In genomic region chr22:24503851-24504170, GRCh38 we compare ENCODE assay signal across 22 cellular contexts. TPM values are rescaled to one million over a fixed set of nuclear protein-coding genes. Genes with fewer than 3 reads are reported as not detected.
DNase-seq lines count a peak whose midpoint lies in the region; ATAC-seq, FAIRE-seq and TF ChIP-seq lines count a peak whose summit lies in the region.
"Had no signal": no experiment of that assay in that cellular context is flagged by ENCODE, and none has a peak within 500 bp of the region (broad histone marks: within the 10 kb centered on the region; RNA-seq: fewer than 3 reads in every experiment).

No MANE protein-coding gene starts in this region.

- H3K9me2 ChIP-seq in Loucy (replicated peaks; ENCODE audit: low read depth, low read length), result no peaks in the 10 kb centered on the region

- peak overlapping the region; percentile 99 for H3K27ac ChIP-seq in HepG2 (ENCODE audit: extremely low read length, insufficient read depth, low read length)
- H3K27ac ChIP-seq: PC-9, SK-N-MC, suprapubic skin, upper lobe of right lung had no signal

- peak overlapping the region; percentile 28 to 84 for H3K27ac Mint-ChIP-seq in natural killer cell treated with Interleukin-12 subunit alpha and Interleukin-12 subunit beta and Interleukin-15 and Interleukin-18, amount 100 ng/mL, for 72 hours
- peak overlapping the region in 1 of 2 donors; percentile 3 for H3K27ac Mint-ChIP-seq in natural killer cell
- H3K27ac Mint-ChIP-seq: activated T-cell treated with anti-CD3 and anti-CD28 coated beads, Interleukin-2, amount 50 U/mL, for 24 hours; CD4-positive, CD25-positive, alpha-beta regulatory T cell had no signal

- H3K4me1 ChIP-seq in Loucy (ENCODE audit: insufficient read depth, low read length, poor library complexity, severe bottlenecking) (peaks cover 49% of the 10 kb centered on the region), HepG2 (ENCODE audit: insufficient read depth, low read length) (peaks cover 100% of the 10 kb centered on the region)

- peaks cover 26 to 30% of the 10 kb centered on the region in 2 donors for H3K4me1 Mint-ChIP-seq in natural killer cell treated with Interleukin-12 subunit alpha and Interleukin-12 subunit beta and Interleukin-15 and Interleukin-18, amount 100 ng/mL, for 72 hours (ENCODE audit: low read depth in 2 of 2)
- H3K4me1 Mint-ChIP-seq in natural killer cell, result peaks cover 8 to 11% of the 10 kb centered on the region in 2 donors

- POLR2A ChIA-PET in HepG2 (lab: Yijun Ruan, JAX), result interaction anchor here (1.7 to 2.2 kb wide), 2 partner anchors 10 to 83 kb away, joined by 3 to 12 read pairs; no protein-coding TSS in a partner anchor

- no peaks in the 10 kb centered on the region for H3K79me2 ChIP-seq in Loucy (ENCODE audit: insufficient read depth, low read length)
- H3K79me2 ChIP-seq in HepG2 (ENCODE audit: insufficient read depth, low read length), result no peaks in the 10 kb centered on the region

- no peaks in the 10 kb centered on the region for H3K36me3 ChIP-seq in Loucy (ENCODE audit: insufficient read depth, low read length)
- H3K36me3 ChIP-seq in HepG2 (replicated peaks in 1 of 2; ENCODE audit: control insufficient read depth in 1 of 2, insufficient read depth in 2 of 2, low read length in 2 of 2), result no peaks in the 10 kb centered on the region
- H3K36me3 ChIP-seq: suprapubic skin, upper lobe of right lung had no signal

- no peak for FAIRE-seq in HepG2 (lab: Jason Lieb, UNC)
- FAIRE-seq: D721Med had no signal

- no peak overlapping the region for H3K4me3 ChIP-seq in Loucy (ENCODE audit: low read length, poor library complexity, severe bottlenecking)
- H3K4me3 ChIP-seq in HepG2 (replicated peaks in 1 of 3; ENCODE audit: insufficient read depth in 1 of 3, low read depth in 2 of 3, low read length in 3 of 3), result no peak overlapping the region
- H3K4me3 ChIP-seq: PC-9, SK-N-MC, suprapubic skin, upper lobe of right lung had no signal

- H3K4me3 Mint-ChIP-seq in natural killer cell treated with Interleukin-12 subunit alpha and Interleukin-12 subunit beta and Interleukin-15 and Interleukin-18, amount 100 ng/mL, for 72 hours, result peak overlapping the region; percentile 23
- H3K4me3 Mint-ChIP-seq in natural killer cell, result no peak overlapping the region
- H3K4me3 Mint-ChIP-seq: activated T-cell treated with anti-CD3 and anti-CD28 coated beads, Interleukin-2, amount 50 U/mL, for 24 hours; CD4-positive, CD25-positive, alpha-beta regulatory T cell; effector memory CD8-positive, alpha-beta T cell; immature natural killer cell had no signal

- in situ Hi-C loops in HepG2 (cut with HindIII; ENCODE audit: extremely low pct_ligation_motif_present, low pct_unique_long_range_greater_than_20kb), result no loop called here

- H3K9ac ChIP-seq in Loucy (ENCODE audit: low read depth, low read length, poor library complexity, severe bottlenecking) (peak overlapping the region; percentile 46), HepG2 (ENCODE audit: insufficient read depth, low read depth, low read length) (no peak overlapping the region)

- H3K9me3 Mint-ChIP-seq in natural killer cell treated with Interleukin-12 subunit alpha and Interleukin-12 subunit beta and Interleukin-15 and Interleukin-18, amount 100 ng/mL, for 72 hours, result no peaks in the 10 kb centered on the region
- no peaks in the 10 kb centered on the region for H3K9me3 Mint-ChIP-seq in natural killer cell
- H3K9me3 Mint-ChIP-seq: activated T-cell treated with anti-CD3 and anti-CD28 coated beads, Interleukin-2, amount 50 U/mL, for 24 hours; CD4-positive, CD25-positive, alpha-beta regulatory T cell; effector memory CD8-positive, alpha-beta T cell; immature natural killer cell had no signal

- TF ChIP-seq CTCF in natural killer cell (IDR thresholded peaks at IDR 0.05) (no peak), Loucy (conservative IDR thresholded peaks at IDR 0.05; ENCODE audit: low read length) (no peak), HepG2 (CRISPR knock-in tag; IDR thresholded peaks at IDR 0.05) (no peak)

- H2AFZ ChIP-seq in Loucy (ENCODE audit: low read length) (peak overlapping the region; percentile 5; the same call in 1 of the 2 replicates), HepG2 (ENCODE audit: low read length) (no peak overlapping the region)
- H2AFZ ChIP-seq: PC-9 had no signal

- CTCF ChIA-PET in HepG2 (lab: Yijun Ruan, JAX; ENCODE audit: low intra/inter-chr PET ratio, low total read pairs), result no interaction called here

- H3K9me3 ChIP-seq in Loucy (ENCODE audit: insufficient read depth, low read depth, low read length), result no peaks in the 10 kb centered on the region
- no peaks in the 10 kb centered on the region for H3K9me3 ChIP-seq in HepG2 (ENCODE audit: low read length)
- H3K9me3 ChIP-seq: suprapubic skin, upper lobe of right lung had no signal

- no peak for TF ChIP-seq EP300 in HepG2 (IDR thresholded peaks at IDR 0.05; ENCODE audit: low read depth in 2 of 2, low read length in 2 of 2)
- TF ChIP-seq EP300 in HepG2 (CRISPR knock-in tag; IDR thresholded peaks at IDR 0.05; ENCODE audit: borderline replicate concordance), result no peak

- H4K20me1 ChIP-seq in Loucy (ENCODE audit: insufficient read depth, low read length, poor library complexity, severe bottlenecking) (no peaks in the 10 kb centered on the region), HepG2 (ENCODE audit: insufficient read depth, low read length) (no peaks in the 10 kb centered on the region)

- DNase-seq in natural killer cell treated with Interleukin-12 subunit alpha and Interleukin-12 subunit beta and Interleukin-15 and Interleukin-18, amount 100 ng/mL, for 72 hours (ENCODE audit: low spot score), result no peak
- DNase-seq in natural killer cell, result no peak
- DNase-seq in HepG2 (ENCODE audit: low spot score), result no peak
- DNase-seq in activated effector memory CD4-positive, alpha-beta T cell treated with Interleukin-2 at 50 U/mL for 16 hours, result no peak
- DNase-seq in NCI-H2227 (lab: John Stamatoyannopoulos, UW; ENCODE audit: unreplicated experiment), result no peak
- no peak for DNase-seq in D341Med (ENCODE audit: low spot score)
- DNase-seq in NCI-H2107 (lab: John Stamatoyannopoulos, UW), result no peak
- DNase-seq: activated gamma-delta T cell, cortex of kidney, NCI-H524 treated with DMSO at 0.1 percent for 48 hours, upper lobe of right lung had no signal

- H3K27me3 Mint-ChIP-seq in natural killer cell treated with Interleukin-12 subunit alpha and Interleukin-12 subunit beta and Interleukin-15 and Interleukin-18, amount 100 ng/mL, for 72 hours, result no peaks in the 10 kb centered on the region
- H3K27me3 Mint-ChIP-seq in natural killer cell (ENCODE audit: low read depth in 2 of 2), result peaks cover 0 to 3% of the 10 kb centered on the region in 2 donors
- H3K27me3 Mint-ChIP-seq: activated T-cell treated with anti-CD3 and anti-CD28 coated beads, Interleukin-2, amount 50 U/mL, for 24 hours; effector memory CD8-positive, alpha-beta T cell had no signal

- H3K4me2 ChIP-seq in Loucy (ENCODE audit: low read depth, low read length, poor library complexity, severe bottlenecking) (peak overlapping the region; percentile 37), HepG2 (ENCODE audit: low read depth, low read length) (no peak overlapping the region)
- H3K4me2 ChIP-seq: PC-9 had no signal

- peak in 1 of 2 donors; percentile 38 for ATAC-seq in natural killer cell treated with Interleukin-12 subunit alpha and Interleukin-12 subunit beta and Interleukin-15 and Interleukin-18, amount 100 ng/mL, for 72 hours
- ATAC-seq in natural killer cell (no peak), HepG2 (no peak)

- WGBS in HepG2 (ENCODE audit: low lambda C conversion rate), result 94% methylated on average over 2 of the region's 4 CpGs

- no peak for TF ChIP-seq POLR2A in HepG2 (IDR thresholded peaks at IDR 0.05; ENCODE audit: insufficient read depth in 1 of 2, low read depth in 2 of 2, low read length in 2 of 2)

- H3K36me3 Mint-ChIP-seq in natural killer cell treated with Interleukin-12 subunit alpha and Interleukin-12 subunit beta and Interleukin-15 and Interleukin-18, amount 100 ng/mL, for 72 hours, result no peaks in the 10 kb centered on the region
- no peaks in the 10 kb centered on the region for H3K36me3 Mint-ChIP-seq in natural killer cell
- H3K36me3 Mint-ChIP-seq: CD4-positive, CD25-positive, alpha-beta regulatory T cell; immature natural killer cell had no signal

- no TSS peak for BruUV-seq in HepG2 (replicated peaks; lab: Mats Ljungman, UMichigan)

- TF ChIP-seq RAD21 in HepG2 (CRISPR knock-in tag; IDR thresholded peaks at IDR 0.05), result no peak

- H3F3A ChIP-seq in Loucy (ENCODE audit: low read depth), result no peaks in the 10 kb centered on the region

- intact Hi-C loops in natural killer cell (cut with micrococcal nuclease) (loop anchor here (2.0 kb wide), 1 partner anchor 81 kb away; no protein-coding TSS in a partner anchor), HepG2 (cut with micrococcal nuclease; ENCODE audit: unreplicated experiment) (loop anchor here (5.0 to 10.0 kb wide), 2 partner anchors 82 to 229 kb away; partner anchors contain the start of gene SPECC1L)

- no peaks in the 10 kb centered on the region for H3K27me3 ChIP-seq in Loucy (ENCODE audit: insufficient read depth, low read length, poor library complexity, severe bottlenecking)
- H3K27me3 ChIP-seq in HepG2 (ENCODE audit: control insufficient read depth in 1 of 2, insufficient read depth in 2 of 2, low read length in 2 of 2), result no peaks in the 10 kb centered on the region
- H3K27me3 ChIP-seq: upper lobe of right lung had no signal

RNA-seq across cellular contexts. Expression of gene UPB1, which starts 8.7 kb away (rescaled TPM):
- total RNA-seq in natural killer cell treated with Interleukin-12 subunit alpha and Interleukin-12 subunit beta and Interleukin-15 and Interleukin-18, amount 100 ng/mL, for 72 hours, result 1 to 10 TPM in 1 of 2 donors, under 1 TPM in 1; 0.84 to 1.9 TPM
- total RNA-seq in natural killer cell (1 to 10 TPM in 1 of 3 donors, under 1 TPM in 2; 0.33 to 1.6 (median 0.50) TPM), HepG2 (2016; rRNA removed; fragmentation: Illumina TruSeq; extraction: Trizol) (0.60 and 1.2 TPM in 2 replicates)
- total RNA-seq in HepG2 (2016; cell fraction: cytosol; rRNA removed; fragmentation: Illumina TruSeq; extraction: Trizol; ENCODE audit: low read depth), result 0.53 and 0.61 TPM in 2 replicates
- 0.43 and 0.89 TPM in 2 replicates for total RNA-seq in HepG2 (2016; cell fraction: insoluble cytoplasmic fraction; rRNA removed; fragmentation: Illumina TruSeq; extraction: Trizol)
- total RNA-seq in HepG2 (2016; cell fraction: membrane; rRNA removed; fragmentation: Illumina TruSeq; extraction: Trizol), result 0.90 and 0.96 TPM in 2 replicates
- total RNA-seq in HepG2 (2016; cell fraction: nucleus; rRNA removed; fragmentation: Illumina TruSeq; extraction: Trizol), result 1.0 and 1.1 TPM in 2 replicates
- 0.38 and 0.59 TPM in 2 replicates for polyA plus RNA-seq in HepG2 (2011; rRNA removed)
- polyA plus RNA-seq in HepG2 (2011; cell fraction: cytosol; rRNA removed), result 0.24 and 0.28 TPM in 2 replicates
- polyA plus RNA-seq in HepG2 (2011; cell fraction: nucleus; rRNA removed), result 0.84 and 1.1 TPM in 2 replicates
- 0.49 and 1.2 TPM in 2 replicates for polyA plus RNA-seq in HepG2 (2012)
- polyA plus RNA-seq in HepG2 (2016; cell fraction: cytosol; fragmentation: Illumina TruSeq; extraction: Trizol; ENCODE audit: low read depth), result 0.42 and 0.53 TPM in 2 replicates
- 0.80 and 0.84 TPM in 2 replicates for polyA plus RNA-seq in HepG2 (2016; cell fraction: insoluble cytoplasmic fraction; fragmentation: Illumina TruSeq; extraction: Trizol; ENCODE audit: low read depth)
- polyA plus RNA-seq in HepG2 (2016; cell fraction: membrane; fragmentation: Illumina TruSeq; extraction: Trizol; ENCODE audit: low read depth), result 0.63 and 0.65 TPM in 2 replicates
- polyA plus RNA-seq in HepG2 (2016; cell fraction: nucleus; fragmentation: Illumina TruSeq; extraction: Trizol; ENCODE audit: insufficient read depth, low read depth), result 1.5 and 1.6 TPM in 2 replicates
- polyA minus RNA-seq in HepG2 (2011; rRNA and poly(A)+ RNA removed; ENCODE audit: low replicate concordance), result 0.05 and 0.22 TPM in 2 replicates
- not detected in 2 replicates for polyA minus RNA-seq in HepG2 (2011; cell fraction: cytosol; rRNA and poly(A)+ RNA removed)
- polyA minus RNA-seq in HepG2 (2011; cell fraction: nucleus; rRNA and poly(A)+ RNA removed), result 0.77 and 0.99 TPM in 2 replicates
- total RNA-seq: Daoy, MCF 10A had no signal
- polyA plus RNA-seq: CD4-positive, CD25-positive, alpha-beta regulatory T cell; immature natural killer cell had no signal

RNA-seq across cellular contexts. Expression of gene GUCD1, which starts 51.1 kb away (rescaled TPM):
- total RNA-seq in natural killer cell treated with Interleukin-12 subunit alpha and Interleukin-12 subunit beta and Interleukin-15 and Interleukin-18, amount 100 ng/mL, for 72 hours, result 100 to 1,000 TPM; 105 to 111 TPM
- 100 to 1,000 TPM in 1 of 3 donors, 10 to 100 TPM in 2; 76.9 to 102 (median 94.9) TPM for total RNA-seq in natural killer cell
- 125 and 128 TPM in 2 replicates for total RNA-seq in HepG2 (2016; rRNA removed; fragmentation: Illumina TruSeq; extraction: Trizol)
- total RNA-seq in HepG2 (2016; cell fraction: cytosol; rRNA removed; fragmentation: Illumina TruSeq; extraction: Trizol; ENCODE audit: low read depth), result 57.0 and 62.1 TPM in 2 replicates
- total RNA-seq in HepG2 (2016; cell fraction: insoluble cytoplasmic fraction; rRNA removed; fragmentation: Illumina TruSeq; extraction: Trizol), result 114 and 129 TPM in 2 replicates
- total RNA-seq in HepG2 (2016; cell fraction: membrane; rRNA removed; fragmentation: Illumina TruSeq; extraction: Trizol), result 156 and 159 TPM in 2 replicates
- 69.6 and 73.3 TPM in 2 replicates for total RNA-seq in HepG2 (2016; cell fraction: nucleus; rRNA removed; fragmentation: Illumina TruSeq; extraction: Trizol)
- 245 and 282 TPM in 2 replicates for polyA plus RNA-seq in HepG2 (2011; rRNA removed)
- polyA plus RNA-seq in HepG2 (2011; cell fraction: cytosol; rRNA removed), result 177 and 210 TPM in 2 replicates
- polyA plus RNA-seq in HepG2 (2011; cell fraction: nucleus; rRNA removed), result 217 and 220 TPM in 2 replicates
- 123 and 145 TPM in 2 replicates for polyA plus RNA-seq in HepG2 (2012)
- polyA plus RNA-seq in HepG2 (2016; cell fraction: cytosol; fragmentation: Illumina TruSeq; extraction: Trizol; ENCODE audit: low read depth), result 33.4 and 34.1 TPM in 2 replicates
- 101 and 109 TPM in 2 replicates for polyA plus RNA-seq in HepG2 (2016; cell fraction: insoluble cytoplasmic fraction; fragmentation: Illumina TruSeq; extraction: Trizol; ENCODE audit: low read depth)
- 91.3 and 96.0 TPM in 2 replicates for polyA plus RNA-seq in HepG2 (2016; cell fraction: membrane; fragmentation: Illumina TruSeq; extraction: Trizol; ENCODE audit: low read depth)
- polyA plus RNA-seq in HepG2 (2016; cell fraction: nucleus; fragmentation: Illumina TruSeq; extraction: Trizol; ENCODE audit: insufficient read depth, low read depth), result 119 and 131 TPM in 2 replicates
- polyA minus RNA-seq in HepG2 (2011; rRNA and poly(A)+ RNA removed; ENCODE audit: low replicate concordance), result 194 and 636 TPM in 2 replicates
- polyA minus RNA-seq in HepG2 (2011; cell fraction: cytosol; rRNA and poly(A)+ RNA removed), result 178 and 203 TPM in 2 replicates
- polyA minus RNA-seq in HepG2 (2011; cell fraction: nucleus; rRNA and poly(A)+ RNA removed), result 53.7 and 80.4 TPM in 2 replicates

RNA-seq across cellular contexts. Expression of gene SNRPD3, which starts 52.0 kb away (rescaled TPM):
- total RNA-seq in natural killer cell treated with Interleukin-12 subunit alpha and Interleukin-12 subunit beta and Interleukin-15 and Interleukin-18, amount 100 ng/mL, for 72 hours, result 100 to 1,000 TPM; 104 to 117 TPM
- 10 to 100 TPM; 40.9 to 44.6 (median 44.0) TPM for total RNA-seq in natural killer cell
- 209 and 287 TPM in 2 replicates for total RNA-seq in HepG2 (2016; rRNA removed; fragmentation: Illumina TruSeq; extraction: Trizol)
- total RNA-seq in HepG2 (2016; cell fraction: cytosol; rRNA removed; fragmentation: Illumina TruSeq; extraction: Trizol; ENCODE audit: low read depth), result 29.0 and 31.7 TPM in 2 replicates
- 214 and 298 TPM in 2 replicates for total RNA-seq in HepG2 (2016; cell fraction: insoluble cytoplasmic fraction; rRNA removed; fragmentation: Illumina TruSeq; extraction: Trizol)
- 35.4 and 36.1 TPM in 2 replicates for total RNA-seq in HepG2 (2016; cell fraction: membrane; rRNA removed; fragmentation: Illumina TruSeq; extraction: Trizol)
- total RNA-seq in HepG2 (2016; cell fraction: nucleus; rRNA removed; fragmentation: Illumina TruSeq; extraction: Trizol), result 83.7 and 87.5 TPM in 2 replicates
- polyA plus RNA-seq in HepG2 (2011; rRNA removed), result 107 and 110 TPM in 2 replicates
- 278 and 291 TPM in 2 replicates for polyA plus RNA-seq in HepG2 (2011; cell fraction: cytosol; rRNA removed)
- 55.5 and 61.4 TPM in 2 replicates for polyA plus RNA-seq in HepG2 (2011; cell fraction: nucleus; rRNA removed)
- 178 and 251 TPM in 2 replicates for polyA plus RNA-seq in HepG2 (2012)
- polyA plus RNA-seq in HepG2 (2016; cell fraction: cytosol; fragmentation: Illumina TruSeq; extraction: Trizol; ENCODE audit: low read depth), result 35.3 and 40.6 TPM in 2 replicates
- polyA plus RNA-seq in HepG2 (2016; cell fraction: insoluble cytoplasmic fraction; fragmentation: Illumina TruSeq; extraction: Trizol; ENCODE audit: low read depth), result 420 and 438 TPM in 2 replicates
- 35.8 and 37.4 TPM in 2 replicates for polyA plus RNA-seq in HepG2 (2016; cell fraction: membrane; fragmentation: Illumina TruSeq; extraction: Trizol; ENCODE audit: low read depth)
- 132 and 146 TPM in 2 replicates for polyA plus RNA-seq in HepG2 (2016; cell fraction: nucleus; fragmentation: Illumina TruSeq; extraction: Trizol; ENCODE audit: insufficient read depth, low read depth)
- polyA minus RNA-seq in HepG2 (2011; rRNA and poly(A)+ RNA removed; ENCODE audit: low replicate concordance), result 134 and 369 TPM in 2 replicates
- 72.3 and 74.0 TPM in 2 replicates for polyA minus RNA-seq in HepG2 (2011; cell fraction: cytosol; rRNA and poly(A)+ RNA removed)
- polyA minus RNA-seq in HepG2 (2011; cell fraction: nucleus; rRNA and poly(A)+ RNA removed), result 83.2 and 93.4 TPM in 2 replicates
